ENCODE assay signal across 8 cellular contexts in the genomic region with DNA sequence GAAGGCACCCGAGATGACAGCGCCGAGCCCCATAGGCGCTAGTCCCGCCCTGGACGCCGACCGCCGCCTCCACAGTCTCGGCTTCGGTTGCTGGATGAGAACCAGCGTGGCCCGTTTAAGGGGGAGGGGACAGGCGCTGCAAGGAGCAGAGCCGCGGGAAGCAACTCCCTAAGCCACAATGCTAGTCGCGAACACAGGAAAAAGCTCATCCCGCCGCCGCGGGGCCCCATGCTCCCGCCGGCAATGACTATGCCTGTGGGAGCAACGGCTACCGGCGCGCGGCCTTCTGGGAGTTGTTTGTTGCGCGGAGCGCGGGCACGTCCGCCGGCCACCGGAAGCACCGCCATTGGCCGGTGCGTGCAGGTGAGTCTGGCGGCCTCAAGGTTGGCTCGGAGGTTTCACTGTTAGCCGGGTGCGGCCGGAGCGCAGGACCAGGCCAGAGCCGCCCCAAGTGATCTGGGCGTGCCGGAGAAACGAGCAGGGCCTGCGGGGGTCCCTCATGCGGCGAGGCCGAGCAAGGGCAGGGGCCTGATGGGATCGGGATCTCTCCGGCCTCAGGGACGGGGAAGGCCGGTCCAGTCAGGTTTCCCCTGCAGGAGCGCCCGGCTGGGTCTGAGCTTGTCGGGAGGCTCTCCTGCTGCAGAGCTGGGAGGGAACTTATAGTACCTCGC. TPM values are rescaled to one million over a fixed set of nuclear protein-coding genes. Genes with fewer than 3 reads are reported as not detected.
DNase-seq lines count a peak whose midpoint lies in the region; ATAC-seq and TF ChIP-seq lines count a peak whose summit lies in the region.

A gene (plus strand): TSS at position 331 of the 671 bp plus-strand sequence. CDS start 15,110 bp downstream, outside the sequence.

- peak within 1 kb of the TSS; percentile 96 for H3K27ac Mint-ChIP-seq in nephron progenitor cell

- peaks cover 41% of the 10 kb centered on the region for H3K36me3 ChIP-seq in HUES48 (ENCODE audit: control insufficient read depth, insufficient read depth, low read length)

- peaks cover 84% of the 10 kb centered on the region for H3K36me3 Mint-ChIP-seq in nephron progenitor cell (ENCODE audit: low read depth)

- peaks cover 100% of the 10 kb centered on the region for H3K9me3 Mint-ChIP-seq in nephron progenitor cell

- no peaks in the 10 kb centered on the region for H3K9me3 ChIP-seq in HUES48 (ENCODE audit: control insufficient read depth, insufficient read depth, low read length)

- peak within 1 kb of the TSS; percentile 93 for H3K4me3 Mint-ChIP-seq in nephron progenitor cell

- peak within 1 kb of the TSS; percentile 94 for H3K27ac ChIP-seq in HUES48 (ENCODE audit: low read depth, low read length)

- peaks cover 7% of the 10 kb centered on the region for H3K27me3 Mint-ChIP-seq in nephron progenitor cell (ENCODE audit: low read depth, poor library complexity)

- peak within 1 kb of the TSS; percentile 98 for H3K9ac ChIP-seq in HUES48 (ENCODE audit: low read depth, low read length)

- ATAC-seq in GM19463 (IDR thresholded peaks at IDR 0.05; ENCODE audit: unreplicated experiment): peak; percentile 93
- peak; percentile 88 for ATAC-seq in stimulated activated naive CD8-positive, alpha-beta T cell treated with anti-CD3 and anti-CD28 coated beads, Interleukin-15, Interleukin-2, amounts not matched to agents 100 U/mL and 50 U/mL, for 24 hours

- TF ChIP-seq CTCF in fibroblast of the aortic adventitia (IDR thresholded peaks at IDR 0.05; ENCODE audit: insufficient read depth, low read length) (peak; percentile 46), nephron progenitor cell (IDR thresholded peaks at IDR 0.05) (peak; percentile 21)

- H3K4me1 ChIP-seq in HUES48 (ENCODE audit: control insufficient read depth, insufficient read depth, low read length): peaks cover 11% of the 10 kb centered on the region

- H3K4me3 ChIP-seq in HUES48 (ENCODE audit: low read depth, low read length) (peak within 1 kb of the TSS; percentile 94), fibroblast of the aortic adventitia (ENCODE audit: low read depth, low read length) (peak within 1 kb of the TSS; percentile 67)

- peaks cover 27% of the 10 kb centered on the region for H3K4me1 Mint-ChIP-seq in nephron progenitor cell

- DNase-seq in COLO668 (lab: John Stamatoyannopoulos, UW; ENCODE audit: unreplicated experiment) (peak; percentile 91), fibroblast of the aortic adventitia (ENCODE audit: low read depth) (peak; percentile 54), nephron progenitor cell (peak; percentile 71)
- DNase-seq in activated T-helper 9 cell treated with anti-CD3 and anti-CD28 coated beads, Interleukin-2, amount 50 U/mL, for 16 hours (ENCODE audit: low read depth): peak; percentile 37
- peak; percentile 79 for DNase-seq in stimulated activated naive CD8-positive, alpha-beta T cell treated with anti-CD3 and anti-CD28 coated beads, Interleukin-15, Interleukin-2, amounts not matched to agents 100 U/mL and 50 U/mL, for 24 hours

- H3K27me3 ChIP-seq in HUES48 (ENCODE audit: control insufficient read depth, insufficient read depth, low read length): no peaks in the 10 kb centered on the region

TF ChIP-seq in PFSK-1, 5 proteins besides CTCF, POLR2A, EP300 and RAD21:
- TF ChIP-seq FOXP2 (optimal IDR thresholded peaks at IDR 0.05; ENCODE audit: borderline replicate concordance, extremely low read depth, extremely low read length, insufficient read depth) (peak; percentile 92), SIN3A (IDR thresholded peaks at IDR 0.05; ENCODE audit: borderline replicate concordance, insufficient read depth, low read length) (no peak), TAF1 (IDR thresholded peaks at IDR 0.05; ENCODE audit: borderline replicate concordance, insufficient read depth, low read length) (0 out of 2 replicates have a peak, but pooled peaks have one; percentile 57), POLR2AphosphoS5 (IDR thresholded peaks at IDR 0.05; ENCODE audit: low read depth, low read length) (peak; percentile 85; the same call in 1 of the 2 replicates)
- TF ChIP-seq, protein P1, sequence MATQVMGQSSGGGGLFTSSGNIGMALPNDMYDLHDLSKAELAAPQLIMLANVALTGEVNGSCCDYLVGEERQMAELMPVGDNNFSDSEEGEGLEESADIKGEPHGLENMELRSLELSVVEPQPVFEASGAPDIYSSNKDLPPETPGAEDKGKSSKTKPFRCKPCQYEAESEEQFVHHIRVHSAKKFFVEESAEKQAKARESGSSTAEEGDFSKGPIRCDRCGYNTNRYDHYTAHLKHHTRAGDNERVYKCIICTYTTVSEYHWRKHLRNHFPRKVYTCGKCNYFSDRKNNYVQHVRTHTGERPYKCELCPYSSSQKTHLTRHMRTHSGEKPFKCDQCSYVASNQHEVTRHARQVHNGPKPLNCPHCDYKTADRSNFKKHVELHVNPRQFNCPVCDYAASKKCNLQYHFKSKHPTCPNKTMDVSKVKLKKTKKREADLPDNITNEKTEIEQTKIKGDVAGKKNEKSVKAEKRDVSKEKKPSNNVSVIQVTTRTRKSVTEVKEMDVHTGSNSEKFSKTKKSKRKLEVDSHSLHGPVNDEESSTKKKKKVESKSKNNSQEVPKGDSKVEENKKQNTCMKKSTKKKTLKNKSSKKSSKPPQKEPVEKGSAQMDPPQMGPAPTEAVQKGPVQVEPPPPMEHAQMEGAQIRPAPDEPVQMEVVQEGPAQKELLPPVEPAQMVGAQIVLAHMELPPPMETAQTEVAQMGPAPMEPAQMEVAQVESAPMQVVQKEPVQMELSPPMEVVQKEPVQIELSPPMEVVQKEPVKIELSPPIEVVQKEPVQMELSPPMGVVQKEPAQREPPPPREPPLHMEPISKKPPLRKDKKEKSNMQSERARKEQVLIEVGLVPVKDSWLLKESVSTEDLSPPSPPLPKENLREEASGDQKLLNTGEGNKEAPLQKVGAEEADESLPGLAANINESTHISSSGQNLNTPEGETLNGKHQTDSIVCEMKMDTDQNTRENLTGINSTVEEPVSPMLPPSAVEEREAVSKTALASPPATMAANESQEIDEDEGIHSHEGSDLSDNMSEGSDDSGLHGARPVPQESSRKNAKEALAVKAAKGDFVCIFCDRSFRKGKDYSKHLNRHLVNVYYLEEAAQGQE (IDR thresholded peaks at IDR 0.05; ENCODE audit: insufficient read depth in 1 of 2, low read depth in 2 of 2, low read length in 2 of 2): peak in 1 of 2 experiments; percentile 46; a peak in 1 of 4 replicates

RNA-seq across cellular contexts. Expression of the gene that starts here (rescaled TPM):
- 24.8 TPM for polyA plus RNA-seq in PFSK-1 (2012; ENCODE audit: insufficient read length, low read depth)
- total RNA-seq in fibroblast of the aortic adventitia (ENCODE audit: low replicate concordance): 28.2 and 35.6 TPM in 2 replicates

Comparison
In these comparisons a context has a peak if more than half of its experiments do, and no peak if none do; other contexts are left out.
1. Peak in every context shown above with its lines: DNase-seq, ATAC-seq, H3K4me3 ChIP-seq and H3K27ac ChIP-seq.
2. DNase-seq: peak in every context shown above with its lines; median percentile 91 in COLO668; 79 in stimulated activated naive CD8-positive, alpha-beta T cell treated with anti-CD3 and anti-CD28 coated beads, Interleukin-15, Interleukin-2, amounts not matched to agents 100 U/mL and 50 U/mL, for 24 hours; 71 in nephron progenitor cell; 54 in fibroblast of the aortic adventitia; 37 in activated T-helper 9 cell treated with anti-CD3 and anti-CD28 coated beads, Interleukin-2, amount 50 U/mL, for 16 hours.